In genomic region chr16:89066746-89067145, GRCh38 we compare ENCODE assay signal across 31 cellular contexts.
"Had no signal": no experiment of that assay in that cellular context is flagged by ENCODE, and none has a peak within 500 bp of the region (broad histone marks: within the 10 kb centered on the region; RNA-seq: fewer than 3 reads in every experiment).

No MANE protein-coding gene starts in this region.

- H3K27ac Mint-ChIP-seq: activated CD4-positive, alpha-beta T cell treated with anti-CD3 and anti-CD28 coated beads, Interleukin-2, amount 10 ng/mL, durations not matched to agents 24 days and 14 days; activated CD8-positive, alpha-beta T cell treated with anti-CD3 and anti-CD28 coated beads for 36 hours; activated naive CD4-positive, alpha-beta T cell treated with anti-CD3 and anti-CD28 coated beads, Interleukin-2, amount 50 U/mL, for 24 hours; activated naive CD8-positive, alpha-beta T cell treated with anti-CD3 and anti-CD28 coated beads, Interleukin-2, amount 10 ng/mL, durations not matched to agents 7 days and 5 days; activated T-cell treated with anti-CD3 and anti-CD28 coated beads, Interleukin-2, amount 50 U/mL, for 24 hours; activated T-helper 2 cell treated with anti-CD3 and anti-CD28 coated beads, Interferon-gamma antibody, Interleukin-2, Interleukin-4, amounts not matched to agents 10 μg/mL and 5 μg/mL and 100 μg/mL, durations not matched to agents 14 hours and 24 hours and 36 hours; T-helper 1 cell treated with Interleukin-12 subunit alpha and Interleukin-12 subunit beta and Interleukin-4 antibody, amounts not matched to agents 30 μg/mL and 1 μg/mL, for 36 hours; T-helper 2 cell treated with Interferon-gamma antibody and Interleukin-4, amounts not matched to agents 5 μg/mL and 100 μg/mL, for 36 hours had no signal

- H3K9me3 Mint-ChIP-seq: activated CD4-positive, alpha-beta T cell treated with anti-CD3 and anti-CD28 coated beads, Interleukin-2, amount 10 ng/mL, durations not matched to agents 24 days and 14 days; activated CD8-positive, alpha-beta T cell treated with anti-CD3 and anti-CD28 coated beads for 36 hours; activated naive CD4-positive, alpha-beta T cell treated with anti-CD3 and anti-CD28 coated beads, Interleukin-2, amount 50 U/mL, for 24 hours; activated naive CD8-positive, alpha-beta T cell treated with anti-CD3 and anti-CD28 coated beads, Interleukin-2, amount 10 ng/mL, durations not matched to agents 7 days and 5 days; activated T-cell treated with anti-CD3 and anti-CD28 coated beads, Interleukin-2, amount 50 U/mL, for 24 hours; activated T-helper 2 cell treated with anti-CD3 and anti-CD28 coated beads, Interferon-gamma antibody, Interleukin-2, Interleukin-4, amounts not matched to agents 10 μg/mL and 5 μg/mL and 100 μg/mL, durations not matched to agents 14 hours and 24 hours and 36 hours; T-helper 1 cell treated with Interleukin-12 subunit alpha and Interleukin-12 subunit beta and Interleukin-4 antibody, amounts not matched to agents 30 μg/mL and 1 μg/mL, for 36 hours; T-helper 2 cell treated with Interferon-gamma antibody and Interleukin-4, amounts not matched to agents 5 μg/mL and 100 μg/mL, for 36 hours had no signal

- H3K27ac ChIP-seq: body of pancreas, breast epithelium, SJSA1 had no signal

- H3K36me3 ChIP-seq: breast epithelium, MG63, SJSA1 had no signal

- H3K27me3 ChIP-seq: body of pancreas, MG63 had no signal

- DNase-seq: activated CD4-positive, alpha-beta T cell treated with anti-CD3 and anti-CD28 coated beads, Interleukin-2, amount 10 ng/mL, durations not matched to agents 24 days and 14 days; activated CD4-positive, alpha-beta T cell treated with anti-CD3 and anti-CD28 coated beads, Interleukin-2, amount 50 U/mL, for 4 hours; activated CD8-positive, alpha-beta T cell treated with anti-CD3 and anti-CD28 coated beads for 36 hours; activated gamma-delta T cell; activated naive CD4-positive, alpha-beta T cell treated with Interleukin-2 at 50 U/mL for 16 hours; activated naive CD8-positive, alpha-beta T cell treated with anti-CD3 and anti-CD28 coated beads, Interleukin-2, amount 10 ng/mL, durations not matched to agents 7 days and 5 days; activated T-cell treated with anti-CD3 and anti-CD28 coated beads, Interleukin-2, amount 50 U/mL, for 24 hours; amygdala; body of pancreas; Kasumi-1; KG1; MG63; NCI-H1048; NCI-H1105 treated with DMSO at 0.1 percent for 48 hours; NCI-H1436; NCI-H1694; NCI-H1930; NCI-H2081 treated with DMSO at 0.1 percent for 48 hours; NCI-H226; NCI-H446 treated with DMSO at 0.1 percent for 48 hours; NCI-H524; NK-92 treated with Interleukin-12 subunit alpha and Interleukin-12 subunit beta, amount 100 ng/mL, for 24 hours; OCI-M1; SHP77 treated with DMSO at 0.1 percent for 48 hours; SK-N-SH had no signal

- H3K4me1 ChIP-seq: body of pancreas, breast epithelium, SJSA1 had no signal

- H3K36me3 Mint-ChIP-seq: activated naive CD4-positive, alpha-beta T cell treated with anti-CD3 and anti-CD28 coated beads, Interleukin-2, amount 50 U/mL, for 24 hours; activated naive CD8-positive, alpha-beta T cell treated with anti-CD3 and anti-CD28 coated beads, Interleukin-2, amount 10 ng/mL, durations not matched to agents 7 days and 5 days had no signal

- H3K27me3 Mint-ChIP-seq: activated CD4-positive, alpha-beta T cell treated with anti-CD3 and anti-CD28 coated beads, Interleukin-2, amount 10 ng/mL, durations not matched to agents 24 days and 14 days; activated CD8-positive, alpha-beta T cell treated with anti-CD3 and anti-CD28 coated beads for 36 hours; activated naive CD4-positive, alpha-beta T cell treated with anti-CD3 and anti-CD28 coated beads, Interleukin-2, amount 50 U/mL, for 24 hours; activated naive CD8-positive, alpha-beta T cell treated with anti-CD3 and anti-CD28 coated beads, Interleukin-2, amount 10 ng/mL, durations not matched to agents 7 days and 5 days; activated T-cell treated with anti-CD3 and anti-CD28 coated beads, Interleukin-2, amount 50 U/mL, for 24 hours had no signal

- H3K4me3 ChIP-seq: body of pancreas, breast epithelium, MG63, SJSA1 had no signal

- H3K9me2 ChIP-seq: SK-N-SH had no signal

- ATAC-seq: activated CD8-positive, alpha-beta T cell treated with anti-CD3 and anti-CD28 coated beads for 36 hours; body of pancreas had no signal

- H3K4me3 Mint-ChIP-seq: activated CD4-positive, alpha-beta T cell treated with anti-CD3 and anti-CD28 coated beads, Interleukin-2, amount 10 ng/mL, durations not matched to agents 24 days and 14 days; activated CD8-positive, alpha-beta T cell treated with anti-CD3 and anti-CD28 coated beads for 36 hours; activated naive CD4-positive, alpha-beta T cell treated with anti-CD3 and anti-CD28 coated beads, Interleukin-2, amount 50 U/mL, for 24 hours; activated naive CD8-positive, alpha-beta T cell treated with anti-CD3 and anti-CD28 coated beads, Interleukin-2, amount 10 ng/mL, durations not matched to agents 7 days and 5 days; activated T-cell treated with anti-CD3 and anti-CD28 coated beads, Interleukin-2, amount 50 U/mL, for 24 hours; T-helper 1 cell treated with Interleukin-12 subunit alpha and Interleukin-12 subunit beta and Interleukin-4 antibody, amounts not matched to agents 30 μg/mL and 1 μg/mL, for 36 hours; T-helper 2 cell treated with Interferon-gamma antibody and Interleukin-4, amounts not matched to agents 5 μg/mL and 100 μg/mL, for 36 hours had no signal

- H3K4me1 Mint-ChIP-seq: activated CD4-positive, alpha-beta T cell treated with anti-CD3 and anti-CD28 coated beads, Interleukin-2, amount 10 ng/mL, durations not matched to agents 24 days and 14 days; activated naive CD4-positive, alpha-beta T cell treated with anti-CD3 and anti-CD28 coated beads, Interleukin-2, amount 50 U/mL, for 24 hours; activated naive CD8-positive, alpha-beta T cell treated with anti-CD3 and anti-CD28 coated beads, Interleukin-2, amount 10 ng/mL, durations not matched to agents 7 days and 5 days had no signal

- H3K9me3 ChIP-seq: body of pancreas, breast epithelium, MG63, SJSA1, SK-N-SH had no signal

- H3K4me2 ChIP-seq: SK-N-SH had no signal

- H3K9ac ChIP-seq: SK-N-SH had no signal
